Comparison of ENCODE assay signal across 1 cellular context in the genomic region with DNA sequence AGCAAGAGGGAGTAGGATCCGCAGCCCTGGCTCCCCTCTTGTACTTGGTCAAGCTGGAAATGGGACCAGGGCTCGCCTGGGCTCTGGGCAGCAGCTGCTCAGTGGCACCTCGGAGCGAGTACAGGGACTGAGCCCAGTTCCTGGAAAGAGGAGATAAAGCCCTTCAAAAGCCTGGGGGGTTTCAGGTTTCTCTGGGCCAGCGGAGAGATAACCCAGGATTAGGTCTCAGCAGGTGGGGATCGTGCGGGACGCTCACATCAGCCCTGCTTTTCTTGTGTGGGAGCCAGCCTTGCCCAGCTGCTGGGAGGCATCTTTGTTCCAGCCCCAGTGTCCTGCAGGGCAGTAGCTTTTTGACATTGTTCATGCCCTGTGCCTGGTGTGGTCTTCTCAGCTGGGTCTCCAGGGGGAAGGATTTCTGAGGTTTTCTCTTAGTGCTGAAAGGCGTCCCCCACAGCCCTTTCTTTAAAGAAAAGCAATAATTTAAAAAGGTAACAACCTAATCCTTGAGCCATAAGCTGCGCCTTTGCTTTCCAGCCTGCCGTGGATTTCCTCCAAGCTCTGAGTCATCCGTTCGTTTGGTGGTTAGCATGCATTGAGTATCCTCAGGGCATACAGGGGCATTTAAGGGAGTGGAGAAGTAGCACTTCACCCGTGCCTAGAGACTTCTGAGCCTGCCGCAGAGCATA.
A peak's percentile ranks its signal among the peaks of the same experiment; 100 is the strongest.
TF ChIP-seq lines count a peak whose summit lies in the region.

No MANE protein-coding gene starts in this region.

TF ChIP-seq in H1, 55 proteins besides CTCF, POLR2A, EP300 and RAD21:
- TF ChIP-seq RBBP5 (IDR thresholded peaks at IDR 0.05; ENCODE audit: borderline replicate concordance, low read depth, low read length), result 0 out of 2 replicates have a peak, but pooled peaks have one; percentile 48
- peak; percentile 97 for TF ChIP-seq CTBP2 (IDR thresholded peaks at IDR 0.05; ENCODE audit: borderline replicate concordance, insufficient read depth, insufficient read length, low read length)
- no peak for TF ChIP-seq RFX5 (IDR thresholded peaks at IDR 0.05; ENCODE audit: borderline replicate concordance, low read depth, low read length)
- peak; percentile 97 to 99 for TF ChIP-seq HDAC2 (IDR thresholded peaks at IDR 0.05; ENCODE audit: borderline replicate concordance in 1 of 2, low read depth in 2 of 2, low read length in 2 of 2)
- TF ChIP-seq JUND (IDR thresholded peaks at IDR 0.05; ENCODE audit: low read length), result peak; percentile 34; the same call in 1 of the 2 replicates
- TF ChIP-seq RNF2 (IDR thresholded peaks at IDR 0.05; ENCODE audit: borderline replicate concordance, low read depth, low read length, missing control alignments, poor library complexity, severe bottlenecking), result no peak
- TF ChIP-seq SUZ12 (IDR thresholded peaks at IDR 0.05; ENCODE audit: low read length), result peak; percentile 21; the same call in 1 of the 2 replicates
- no peak for TF ChIP-seq HDAC6 (IDR thresholded peaks at IDR 0.05; ENCODE audit: low read depth, low read length)
- TF ChIP-seq, protein P1, sequence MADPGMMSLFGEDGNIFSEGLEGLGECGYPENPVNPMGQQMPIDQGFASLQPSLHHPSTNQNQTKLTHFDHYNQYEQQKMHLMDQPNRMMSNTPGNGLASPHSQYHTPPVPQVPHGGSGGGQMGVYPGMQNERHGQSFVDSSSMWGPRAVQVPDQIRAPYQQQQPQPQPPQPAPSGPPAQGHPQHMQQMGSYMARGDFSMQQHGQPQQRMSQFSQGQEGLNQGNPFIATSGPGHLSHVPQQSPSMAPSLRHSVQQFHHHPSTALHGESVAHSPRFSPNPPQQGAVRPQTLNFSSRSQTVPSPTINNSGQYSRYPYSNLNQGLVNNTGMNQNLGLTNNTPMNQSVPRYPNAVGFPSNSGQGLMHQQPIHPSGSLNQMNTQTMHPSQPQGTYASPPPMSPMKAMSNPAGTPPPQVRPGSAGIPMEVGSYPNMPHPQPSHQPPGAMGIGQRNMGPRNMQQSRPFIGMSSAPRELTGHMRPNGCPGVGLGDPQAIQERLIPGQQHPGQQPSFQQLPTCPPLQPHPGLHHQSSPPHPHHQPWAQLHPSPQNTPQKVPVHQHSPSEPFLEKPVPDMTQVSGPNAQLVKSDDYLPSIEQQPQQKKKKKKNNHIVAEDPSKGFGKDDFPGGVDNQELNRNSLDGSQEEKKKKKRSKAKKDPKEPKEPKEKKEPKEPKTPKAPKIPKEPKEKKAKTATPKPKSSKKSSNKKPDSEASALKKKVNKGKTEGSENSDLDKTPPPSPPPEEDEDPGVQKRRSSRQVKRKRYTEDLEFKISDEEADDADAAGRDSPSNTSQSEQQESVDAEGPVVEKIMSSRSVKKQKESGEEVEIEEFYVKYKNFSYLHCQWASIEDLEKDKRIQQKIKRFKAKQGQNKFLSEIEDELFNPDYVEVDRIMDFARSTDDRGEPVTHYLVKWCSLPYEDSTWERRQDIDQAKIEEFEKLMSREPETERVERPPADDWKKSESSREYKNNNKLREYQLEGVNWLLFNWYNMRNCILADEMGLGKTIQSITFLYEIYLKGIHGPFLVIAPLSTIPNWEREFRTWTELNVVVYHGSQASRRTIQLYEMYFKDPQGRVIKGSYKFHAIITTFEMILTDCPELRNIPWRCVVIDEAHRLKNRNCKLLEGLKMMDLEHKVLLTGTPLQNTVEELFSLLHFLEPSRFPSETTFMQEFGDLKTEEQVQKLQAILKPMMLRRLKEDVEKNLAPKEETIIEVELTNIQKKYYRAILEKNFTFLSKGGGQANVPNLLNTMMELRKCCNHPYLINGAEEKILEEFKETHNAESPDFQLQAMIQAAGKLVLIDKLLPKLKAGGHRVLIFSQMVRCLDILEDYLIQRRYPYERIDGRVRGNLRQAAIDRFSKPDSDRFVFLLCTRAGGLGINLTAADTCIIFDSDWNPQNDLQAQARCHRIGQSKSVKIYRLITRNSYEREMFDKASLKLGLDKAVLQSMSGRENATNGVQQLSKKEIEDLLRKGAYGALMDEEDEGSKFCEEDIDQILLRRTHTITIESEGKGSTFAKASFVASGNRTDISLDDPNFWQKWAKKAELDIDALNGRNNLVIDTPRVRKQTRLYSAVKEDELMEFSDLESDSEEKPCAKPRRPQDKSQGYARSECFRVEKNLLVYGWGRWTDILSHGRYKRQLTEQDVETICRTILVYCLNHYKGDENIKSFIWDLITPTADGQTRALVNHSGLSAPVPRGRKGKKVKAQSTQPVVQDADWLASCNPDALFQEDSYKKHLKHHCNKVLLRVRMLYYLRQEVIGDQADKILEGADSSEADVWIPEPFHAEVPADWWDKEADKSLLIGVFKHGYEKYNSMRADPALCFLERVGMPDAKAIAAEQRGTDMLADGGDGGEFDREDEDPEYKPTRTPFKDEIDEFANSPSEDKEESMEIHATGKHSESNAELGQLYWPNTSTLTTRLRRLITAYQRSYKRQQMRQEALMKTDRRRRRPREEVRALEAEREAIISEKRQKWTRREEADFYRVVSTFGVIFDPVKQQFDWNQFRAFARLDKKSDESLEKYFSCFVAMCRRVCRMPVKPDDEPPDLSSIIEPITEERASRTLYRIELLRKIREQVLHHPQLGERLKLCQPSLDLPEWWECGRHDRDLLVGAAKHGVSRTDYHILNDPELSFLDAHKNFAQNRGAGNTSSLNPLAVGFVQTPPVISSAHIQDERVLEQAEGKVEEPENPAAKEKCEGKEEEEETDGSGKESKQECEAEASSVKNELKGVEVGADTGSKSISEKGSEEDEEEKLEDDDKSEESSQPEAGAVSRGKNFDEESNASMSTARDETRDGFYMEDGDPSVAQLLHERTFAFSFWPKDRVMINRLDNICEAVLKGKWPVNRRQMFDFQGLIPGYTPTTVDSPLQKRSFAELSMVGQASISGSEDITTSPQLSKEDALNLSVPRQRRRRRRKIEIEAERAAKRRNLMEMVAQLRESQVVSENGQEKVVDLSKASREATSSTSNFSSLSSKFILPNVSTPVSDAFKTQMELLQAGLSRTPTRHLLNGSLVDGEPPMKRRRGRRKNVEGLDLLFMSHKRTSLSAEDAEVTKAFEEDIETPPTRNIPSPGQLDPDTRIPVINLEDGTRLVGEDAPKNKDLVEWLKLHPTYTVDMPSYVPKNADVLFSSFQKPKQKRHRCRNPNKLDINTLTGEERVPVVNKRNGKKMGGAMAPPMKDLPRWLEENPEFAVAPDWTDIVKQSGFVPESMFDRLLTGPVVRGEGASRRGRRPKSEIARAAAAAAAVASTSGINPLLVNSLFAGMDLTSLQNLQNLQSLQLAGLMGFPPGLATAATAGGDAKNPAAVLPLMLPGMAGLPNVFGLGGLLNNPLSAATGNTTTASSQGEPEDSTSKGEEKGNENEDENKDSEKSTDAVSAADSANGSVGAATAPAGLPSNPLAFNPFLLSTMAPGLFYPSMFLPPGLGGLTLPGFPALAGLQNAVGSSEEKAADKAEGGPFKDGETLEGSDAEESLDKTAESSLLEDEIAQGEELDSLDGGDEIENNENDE (IDR thresholded peaks at IDR 0.05; ENCODE audit: insufficient replicate concordance, low read length), result peak; percentile 18
- TF ChIP-seq NANOG (IDR thresholded peaks at IDR 0.05; ENCODE audit: insufficient read depth, low read depth, low read length, poor library complexity, severe bottlenecking), result peak; percentile 61
- TF ChIP-seq SP4 (IDR thresholded peaks at IDR 0.05; ENCODE audit: low read length), result 0 out of 2 replicates have a peak, but pooled peaks have one; percentile 58
- peak; percentile 50; the same call in 1 of the 2 replicates for TF ChIP-seq TEAD4 (IDR thresholded peaks at IDR 0.05; ENCODE audit: low read depth, low read length)
- no peak for TF ChIP-seq NRF1 (IDR thresholded peaks at IDR 0.05; ENCODE audit: low read depth, low read length)
- TF ChIP-seq TCF12 (IDR thresholded peaks at IDR 0.05; ENCODE audit: low read depth, low read length), result peak; percentile 90
- peak; percentile 62 for TF ChIP-seq ASH2L (IDR thresholded peaks at IDR 0.05; ENCODE audit: low read length)
- TF ChIP-seq KDM1A (IDR thresholded peaks at IDR 0.05; ENCODE audit: borderline replicate concordance, low read length), result peak; percentile 55; the same call in 1 of the 2 replicates
- no peak for TF ChIP-seq PHF8 (conservative IDR thresholded peaks at IDR 0.05; ENCODE audit: low read depth, low read length)
- peak; percentile 4 for TF ChIP-seq KDM4A (IDR thresholded peaks at IDR 0.05; ENCODE audit: low read depth, low read length, severe bottlenecking)
- no peak for TF ChIP-seq SAP30 (IDR thresholded peaks at IDR 0.05; ENCODE audit: insufficient read depth, insufficient replicate concordance, low read length)
- no peak for TF ChIP-seq SIX5 (IDR thresholded peaks at IDR 0.05; ENCODE audit: low read depth, low read length)
- TF ChIP-seq, protein P2, sequence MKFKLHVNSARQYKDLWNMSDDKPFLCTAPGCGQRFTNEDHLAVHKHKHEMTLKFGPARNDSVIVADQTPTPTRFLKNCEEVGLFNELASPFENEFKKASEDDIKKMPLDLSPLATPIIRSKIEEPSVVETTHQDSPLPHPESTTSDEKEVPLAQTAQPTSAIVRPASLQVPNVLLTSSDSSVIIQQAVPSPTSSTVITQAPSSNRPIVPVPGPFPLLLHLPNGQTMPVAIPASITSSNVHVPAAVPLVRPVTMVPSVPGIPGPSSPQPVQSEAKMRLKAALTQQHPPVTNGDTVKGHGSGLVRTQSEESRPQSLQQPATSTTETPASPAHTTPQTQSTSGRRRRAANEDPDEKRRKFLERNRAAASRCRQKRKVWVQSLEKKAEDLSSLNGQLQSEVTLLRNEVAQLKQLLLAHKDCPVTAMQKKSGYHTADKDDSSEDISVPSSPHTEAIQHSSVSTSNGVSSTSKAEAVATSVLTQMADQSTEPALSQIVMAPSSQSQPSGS (IDR thresholded peaks at IDR 0.05; ENCODE audit: low read length), result peak; percentile 46; the same call in 1 of the 2 replicates
- TF ChIP-seq CREB1 (IDR thresholded peaks at IDR 0.05), result peak; percentile 36
- no peak for TF ChIP-seq EZH2 (IDR thresholded peaks at IDR 0.05; ENCODE audit: low read depth, low read length, severe bottlenecking)
- peak; percentile 62; the same call in 1 of the 2 replicates for TF ChIP-seq BACH1 (IDR thresholded peaks at IDR 0.05; ENCODE audit: low read length)
- TF ChIP-seq YY1 (IDR thresholded peaks at IDR 0.05; ENCODE audit: low read depth, low read length), result peak; percentile 27; the same call in 1 of the 2 replicates
- TF ChIP-seq SP1 (IDR thresholded peaks at IDR 0.05; ENCODE audit: low read depth, low read length), result 0 out of 2 replicates have a peak, but pooled peaks have one; percentile 32
